Comparison of ENCODE assay signal across 8 cellular contexts in the genomic region with DNA sequence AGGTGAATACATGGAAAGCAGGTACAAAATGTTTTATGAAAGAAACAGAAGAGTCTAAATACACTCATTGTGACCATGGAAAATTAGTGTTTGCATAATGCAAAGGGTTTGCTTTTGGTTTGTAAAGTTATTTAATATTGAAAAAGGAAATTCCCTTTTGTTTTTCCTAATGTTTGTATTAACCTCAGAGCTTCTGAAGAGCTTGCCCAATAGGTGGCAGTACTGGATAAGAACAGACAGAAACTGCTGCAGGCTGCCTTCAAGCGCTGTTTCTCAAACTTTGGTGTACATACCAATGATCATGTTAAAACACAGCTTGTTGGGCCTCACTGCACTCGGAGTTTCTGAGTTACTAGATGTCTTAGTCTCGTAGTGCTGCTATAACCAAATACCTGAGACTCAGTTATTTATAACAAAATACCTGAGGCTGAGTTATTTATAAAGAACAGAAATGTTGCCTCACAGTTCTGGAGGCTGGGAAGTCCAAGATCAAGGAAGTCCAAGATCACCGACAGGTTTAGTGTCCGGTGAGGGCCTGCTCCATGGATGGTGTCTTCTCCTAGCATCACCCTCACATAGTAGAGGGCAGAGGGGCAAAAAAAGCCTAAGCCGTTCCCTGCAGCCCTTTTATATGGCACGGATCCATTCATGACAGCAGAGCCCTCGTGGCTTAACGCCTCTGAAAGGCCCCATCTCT. TPM values are rescaled to one million over a fixed set of nuclear protein-coding genes. Genes with fewer than 3 reads are reported as not detected.
DNase-seq lines count a peak whose midpoint lies in the region; ATAC-seq, FAIRE-seq and TF ChIP-seq lines count a peak whose summit lies in the region.

No MANE protein-coding gene starts in this region.

- intact Hi-C loops in K562 (cut with micrococcal nuclease) = loop anchor here (5.0 kb wide), 2 partner anchors 33 to 238 kb away; no protein-coding TSS in a partner anchor

- no peak overlapping the region for H3K4me2 ChIP-seq in K562 (ENCODE audit: insufficient read depth, low read length)

- peak; percentile 73 for FAIRE-seq in K562 (lab: Jason Lieb, UNC)

- H3K9me3 ChIP-seq in K562 (replicated peaks; ENCODE audit: control insufficient read depth, insufficient read depth, low read depth, low read length) = no peaks in the 10 kb centered on the region

- POLR2A ChIA-PET in K562 (lab: Yijun Ruan, JAX) = no interaction called here

- H3K36me3 Mint-ChIP-seq in HFFc6 (ENCODE audit: low read depth) = no peaks in the 10 kb centered on the region

- BruUV-seq in K562 (replicated peaks; lab: Mats Ljungman, UMichigan) = no TSS peak

- no peaks in the 10 kb centered on the region for H3K9me3 Mint-ChIP-seq in HFFc6

- ATAC-seq in K562 (peak; percentile 83), HG02678 (IDR thresholded peaks at IDR 0.05; ENCODE audit: unreplicated experiment) (no peak), HG03280 (IDR thresholded peaks at IDR 0.05; ENCODE audit: unreplicated experiment) (no peak)

- TF ChIP-seq EP300 in K562 (IDR thresholded peaks at IDR 0.05; ENCODE audit: low read length) = no peak

- no peak overlapping the region for H3K9ac ChIP-seq in K562 (ENCODE audit: insufficient read depth in 1 of 2, low read depth in 2 of 2, low read length in 2 of 2)

- H3K4me1 Mint-ChIP-seq in HFFc6 (ENCODE audit: low read depth) = peaks cover 18% of the 10 kb centered on the region

- H3K36me3 ChIP-seq in K562 (ENCODE audit: control insufficient read depth, insufficient read depth, low read length) = no peaks in the 10 kb centered on the region

- H3K27me3 Mint-ChIP-seq in HFFc6 (ENCODE audit: insufficient read depth) = no peaks in the 10 kb centered on the region; the same call in 1 of the 2 replicates

- H3K4me3 Mint-ChIP-seq in HFFc6 = no peak overlapping the region

- CTCF ChIA-PET in K562 (lab: Yijun Ruan, JAX; ENCODE audit: low intra/inter-chr PET ratio) = no interaction called here

- H3K9me1 ChIP-seq in K562 (ENCODE audit: control insufficient read depth, insufficient read depth, low read length) = no peaks in the 10 kb centered on the region

- no peak for TF ChIP-seq POLR2A in K562 (conservative IDR thresholded peaks at IDR 0.05)

- no peak overlapping the region for H3K27ac ChIP-seq in K562 (ENCODE audit: extremely low read depth, low read depth, low read length)

- no peak overlapping the region for H2AFZ ChIP-seq in K562 (ENCODE audit: low read depth, low read length)

- 9% methylated on average over 8 of the region's 9 CpGs for WGBS in K562 (ENCODE audit: insufficient coverage, low coverage, missing lambda C conversion rate)

- H3K4me3 ChIP-seq in K562 = no peak overlapping the region

- H3K79me2 ChIP-seq in K562 (ENCODE audit: control insufficient read depth, insufficient read depth, low read length) = no peaks in the 10 kb centered on the region

- no peaks in the 10 kb centered on the region for H3K4me1 ChIP-seq in K562 (replicated peaks in 1 of 2; ENCODE audit: control insufficient read depth in 2 of 2, insufficient read depth in 2 of 2, low read length in 2 of 2)

- no peaks in the 10 kb centered on the region for H4K20me1 ChIP-seq in K562 (replicated peaks; ENCODE audit: control insufficient read depth, insufficient read depth, low read length)

- DNase-seq in NCI-H524 (lab: John Stamatoyannopoulos, UW) (peak; percentile 34 to 61), NCI-H524 treated with DMSO at 0.1 percent for 48 hours (lab: John Stamatoyannopoulos, UW) (no peak), HFFc6 (peak; percentile 42), NCI-H526 (lab: John Stamatoyannopoulos, UW) (peak; percentile 58 to 77), K562 (ENCODE audit: extremely low read depth in 1 of 4, low spot score in 3 of 4) (peak; percentile 12 to 68 (median 26)), kidney glomerular epithelial cell (lab: John Stamatoyannopoulos, UW) (peak; percentile 6)

- H3K27ac Mint-ChIP-seq in HFFc6 = no peak overlapping the region

- H3K27me3 ChIP-seq in K562 (ENCODE audit: control insufficient read depth in 2 of 2, insufficient read depth in 2 of 2, low read length in 2 of 2) = peaks cover 0 to 14% of the 10 kb centered on the region in 2 experiments; a peak in 3 of 5 replicates

- peak; percentile 77 for TF ChIP-seq CTCF in HFFc6 (IDR thresholded peaks at IDR 0.05)
- TF ChIP-seq CTCF in K562 (IDR thresholded peaks at IDR 0.05 in 2 of 3, conservative IDR thresholded peaks at IDR 0.05 in 1 of 3; ENCODE audit: insufficient read depth in 2 of 3, low read depth in 1 of 3, low read length in 3 of 3) = peak; percentile 58 to 74 (median 59)

- in situ Hi-C loops in K562 (cut with MboI) = no loop called here

- peak; percentile 43 to 66 for TF ChIP-seq RAD21 in K562 (CRISPR knock-in tag; conservative IDR thresholded peaks at IDR 0.05 in 1 of 2, IDR thresholded peaks at IDR 0.05 in 1 of 2)

TF ChIP-seq in K562, 482 proteins besides CTCF, POLR2A, EP300 and RAD21:
- no peak for TF ChIP-seq MYBL2 (IDR thresholded peaks at IDR 0.05; ENCODE audit: low read depth)
- TF ChIP-seq MYBL2 (CRISPR knock-in tag; IDR thresholded peaks at IDR 0.05; ENCODE audit: borderline replicate concordance) = no peak
- TF ChIP-seq, protein P1, sequence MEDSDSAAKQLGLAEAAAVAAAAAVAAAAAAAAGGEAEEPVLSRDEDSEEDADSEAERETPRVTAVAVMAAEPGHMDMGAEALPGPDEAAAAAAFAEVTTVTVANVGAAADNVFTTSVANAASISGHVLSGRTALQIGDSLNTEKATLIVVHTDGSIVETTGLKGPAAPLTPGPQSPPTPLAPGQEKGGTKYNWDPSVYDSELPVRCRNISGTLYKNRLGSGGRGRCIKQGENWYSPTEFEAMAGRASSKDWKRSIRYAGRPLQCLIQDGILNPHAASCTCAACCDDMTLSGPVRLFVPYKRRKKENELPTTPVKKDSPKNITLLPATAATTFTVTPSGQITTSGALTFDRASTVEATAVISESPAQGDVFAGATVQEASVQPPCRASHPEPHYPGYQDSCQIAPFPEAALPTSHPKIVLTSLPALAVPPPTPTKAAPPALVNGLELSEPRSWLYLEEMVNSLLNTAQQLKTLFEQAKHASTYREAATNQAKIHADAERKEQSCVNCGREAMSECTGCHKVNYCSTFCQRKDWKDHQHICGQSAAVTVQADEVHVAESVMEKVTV (CRISPR knock-in tag; IDR thresholded peaks at IDR 0.05) = 0 out of 2 replicates have a peak, but pooled peaks have one; percentile 33
- TF ChIP-seq CEBPB (tag; IDR thresholded peaks at IDR 0.05) = no peak
- TF ChIP-seq SMARCC2 (IDR thresholded peaks at IDR 0.05; ENCODE audit: low read depth) = no peak

RNA-seq across cellular contexts. Expression of a gene that starts 54.2 kb away (rescaled TPM):
- total RNA-seq in HFFc6 (2021; fragmentation: NEBNext Ultra II Directional; extraction: Animal tissue kit (Norgen Biotek cat#: 25700)) = not detected
- not detected in 2 replicates for total RNA-seq in K562 (2011; cell fraction: chromatin; rRNA removed; ENCODE audit: low replicate concordance)
- not detected in 2 replicates for total RNA-seq in K562 (2011; cell fraction: nucleolus; rRNA removed)
- not detected in 2 replicates for total RNA-seq in K562 (2011; cell fraction: nucleoplasm; rRNA removed)
- total RNA-seq in K562 (2014; rRNA removed) (not detected in 2 replicates), K562 (2014; rRNA removed; fragmentation: Illumina TruSeq; extraction: Trizol) (not detected in 2 replicates), K562 (2015; rRNA removed; fragmentation: Illumina TruSeq; extraction: Trizol) (not detected in 2 replicates), K562 (2021) (not detected in 2 replicates)
- polyA plus RNA-seq in K562 (2011; rRNA removed) (not detected in 2 replicates), K562 (2014; fragmentation: Illumina TruSeq; extraction: Trizol) (not detected in 2 replicates), K562 (2014; fragmentation: Nextera tagmentation; extraction: Ambion mirVana) (not detected), K562 (2014; rRNA removed) (0.04 TPM in 1 of 2 replicates, not detected in the other)
- polyA plus RNA-seq in K562 (2011; cell fraction: cytosol; rRNA removed) = not detected in 2 replicates
- not detected in 2 replicates for polyA plus RNA-seq in K562 (2011; cell fraction: nucleus; rRNA removed)
- not detected in 2 replicates for polyA plus RNA-seq in K562 (2012)
- not detected in 2 replicates for polyA minus RNA-seq in K562 (2011; rRNA and poly(A)+ RNA removed)
- polyA minus RNA-seq in K562 (2011; cell fraction: cytosol; rRNA and poly(A)+ RNA removed) = not detected in 2 replicates
- not detected in 2 replicates for polyA minus RNA-seq in K562 (2011; cell fraction: nucleus; rRNA and poly(A)+ RNA removed)
